In the genomic region with DNA sequence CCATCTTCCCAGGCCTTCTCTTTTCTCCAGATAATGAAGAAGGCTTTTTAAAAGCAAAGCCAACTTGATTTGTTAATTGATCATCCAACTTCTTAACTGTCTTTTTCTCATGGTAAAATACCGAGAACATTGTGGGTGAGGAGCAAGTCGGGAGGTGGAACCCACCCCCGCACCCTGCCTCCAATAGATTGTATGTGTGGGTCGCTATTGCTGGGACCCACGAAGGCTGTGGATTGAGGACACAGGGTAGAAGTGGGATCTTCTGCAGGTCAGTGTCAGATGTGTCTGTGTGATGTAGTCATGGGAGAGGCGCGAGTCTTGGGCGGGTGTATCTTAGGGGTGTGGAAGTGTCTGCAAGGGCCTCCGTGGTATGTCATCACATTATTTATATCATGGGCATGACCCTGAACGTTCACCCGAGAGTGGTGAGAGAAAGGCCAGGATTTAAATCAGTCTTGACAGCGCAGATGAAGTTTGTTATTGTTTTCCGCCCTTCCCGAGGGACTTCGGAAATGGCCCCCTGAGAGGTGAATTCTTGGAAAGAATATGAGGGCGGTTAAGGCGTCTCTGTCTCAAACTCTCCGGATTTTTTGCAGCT, we compare ENCODE assay signal across 8 cellular contexts. TPM values are rescaled to one million over a fixed set of nuclear protein-coding genes. Genes with fewer than 3 reads are reported as not detected.
DNase-seq lines count a peak whose midpoint lies in the region; ATAC-seq and TF ChIP-seq lines count a peak whose summit lies in the region.

No MANE protein-coding gene starts in this region.

- peaks cover 17% of the 10 kb centered on the region for H3K79me2 ChIP-seq in neural progenitor cell (ENCODE audit: low read depth)

- H3K36me3 Mint-ChIP-seq in neural progenitor cell = peaks cover 2% of the 10 kb centered on the region

- H3K36me3 ChIP-seq in neural progenitor cell = no peaks in the 10 kb centered on the region

- no peak for TF ChIP-seq CTCF in neural progenitor cell (IDR thresholded peaks at IDR 0.05)

- peaks cover 6% of the 10 kb centered on the region for H3F3A ChIP-seq in neural progenitor cell (ENCODE audit: low read depth)

- H3K27ac ChIP-seq in neural progenitor cell = no peak overlapping the region

- peak overlapping the region; percentile 18 for H3K27ac Mint-ChIP-seq in neural progenitor cell

- H3K4me1 Mint-ChIP-seq in neural progenitor cell = peaks cover 30% of the 10 kb centered on the region

- H3K4me3 ChIP-seq in neural progenitor cell = peak overlapping the region; percentile 89

- H3K27me3 Mint-ChIP-seq in neural progenitor cell (ENCODE audit: insufficient read depth, low read depth) = peaks cover 12% of the 10 kb centered on the region

- peak overlapping the region; percentile 94 for H2AFZ ChIP-seq in neural progenitor cell (replicated peaks)

- peak overlapping the region; percentile 86 for H3K4me3 Mint-ChIP-seq in neural progenitor cell

- peak; percentile 15 for ATAC-seq in GM18867 (IDR thresholded peaks at IDR 0.05; ENCODE audit: unreplicated experiment)
- peak; percentile 10 for ATAC-seq in HG03520 (IDR thresholded peaks at IDR 0.05; ENCODE audit: unreplicated experiment)
- ATAC-seq in GM19467 (IDR thresholded peaks at IDR 0.05; ENCODE audit: unreplicated experiment) = no peak
- no peak for ATAC-seq in HG03469 (IDR thresholded peaks at IDR 0.05; ENCODE audit: unreplicated experiment)

- peaks cover 32% of the 10 kb centered on the region for H3K27me3 ChIP-seq in neural progenitor cell

- H3K4me2 ChIP-seq in neural progenitor cell = peak overlapping the region; percentile 90

- H3K9me3 ChIP-seq in neural progenitor cell (ENCODE audit: low read depth) = no peaks in the 10 kb centered on the region

- H3K9ac ChIP-seq in neural progenitor cell = no peak overlapping the region

- peak; percentile 2 to 15 for DNase-seq in activated CD4-positive, alpha-beta T cell treated with anti-CD3 and anti-CD28 coated beads, Interleukin-2, amount 50 U/mL, for 24 hours (ENCODE audit: low read depth in 1 of 2, low spot score in 1 of 2)
- DNase-seq in fibroblast of gingiva (ENCODE audit: low read depth) = peak; percentile 58
- DNase-seq in neural progenitor cell (ENCODE audit: low spot score) = no peak
- no peak for DNase-seq in SIG-M5 treated with dmso at 0.1 percent for 504 hours (lab: John Stamatoyannopoulos, UW; ENCODE audit: unreplicated experiment)

- H4K20me1 ChIP-seq in neural progenitor cell (ENCODE audit: low read depth) = peaks cover 13% of the 10 kb centered on the region

- no peaks in the 10 kb centered on the region for H3K9me3 Mint-ChIP-seq in neural progenitor cell

- H3K4me1 ChIP-seq in neural progenitor cell = peaks cover 20% of the 10 kb centered on the region

RNA-seq across cellular contexts. Expression of gene PAQR8, which starts 0.5 kb away (rescaled TPM):
- total RNA-seq in neural progenitor cell (ENCODE audit: low replicate concordance) = 16.9 and 17.7 TPM in 2 replicates

RNA-seq across cellular contexts. Expression of gene EFHC1, which starts 58.7 kb away (rescaled TPM):
- 53.9 and 59.8 TPM in 2 replicates for total RNA-seq in neural progenitor cell (ENCODE audit: low replicate concordance)

Comparison
In these comparisons a context has a peak if more than half of its experiments do, and no peak if none do; other contexts are left out.
1. ATAC-seq: peak in GM18867 (single experiment) and HG03520 (single experiment); none in GM19467 (single experiment) and HG03469 (single experiment).
2. DNase-seq: peak in activated CD4-positive, alpha-beta T cell treated with anti-CD3 and anti-CD28 coated beads, Interleukin-2, amount 50 U/mL, for 24 hours (2 of 2) and fibroblast of gingiva (single experiment); none in neural progenitor cell (single experiment) and SIG-M5 treated with dmso at 0.1 percent for 504 hours (single experiment).